15 cellular contexts compared by ENCODE assay signal in the genomic region with DNA sequence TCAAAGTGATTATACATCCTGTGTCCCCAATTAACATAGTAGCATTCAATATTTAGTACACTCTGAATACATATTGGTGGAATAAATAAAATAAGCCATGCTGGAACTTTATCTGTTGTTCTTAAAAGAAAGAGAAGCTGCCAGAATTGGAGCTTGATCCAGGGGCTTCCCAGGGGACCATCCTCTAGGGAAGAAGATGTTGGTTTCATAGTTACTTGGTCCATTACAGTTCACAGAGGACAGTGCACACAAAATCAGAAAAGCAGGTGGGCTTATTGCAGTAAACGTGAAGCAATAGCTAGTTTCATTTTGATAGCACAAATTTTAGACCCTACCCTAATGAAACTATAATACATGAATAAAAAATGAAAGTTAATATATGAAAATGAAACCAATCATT.
DNase-seq lines count a peak whose midpoint lies in the region; ATAC-seq and TF ChIP-seq lines count a peak whose summit lies in the region.
"Had no signal": no experiment of that assay in that cellular context is flagged by ENCODE, and none has a peak within 500 bp of the region (broad histone marks: within the 10 kb centered on the region; RNA-seq: fewer than 3 reads in every experiment).

No MANE protein-coding gene starts in this region.

- no peak overlapping the region for H2AK5ac ChIP-seq in mesenchymal stem cell (ENCODE audit: low read length, severe bottlenecking)

- H3K4me3 ChIP-seq in breast epithelium = no peak overlapping the region
- no peak overlapping the region for H3K4me3 ChIP-seq in PC-9
- no peak overlapping the region for H3K4me3 ChIP-seq in mesenchymal stem cell (ENCODE audit: insufficient read depth in 1 of 2, low read depth in 1 of 2, low read length in 2 of 2)
- H3K4me3 ChIP-seq in upper lobe of right lung = no peak overlapping the region
- H3K4me3 ChIP-seq: colonic mucosa, prostate gland, thoracic aorta had no signal

- peaks cover 22% of the 10 kb centered on the region for H3K4me1 Mint-ChIP-seq in MCF 10A (ENCODE audit: insufficient read depth, unreplicated experiment)

- peak overlapping the region; percentile 6 for H3K4me3 Mint-ChIP-seq in MCF 10A (ENCODE audit: unreplicated experiment)
- H3K4me3 Mint-ChIP-seq: activated T-helper 1 cell treated with anti-CD3 and anti-CD28 coated beads, Interleukin-12 subunit alpha, Interleukin-12 subunit beta, Interleukin-2, Interleukin-4 antibody, amounts not matched to agents 30 ng/mL and 10 ng/mL and 1 ng/mL, durations not matched to agents 14 hours and 24 hours and 36 hours had no signal

- no peak overlapping the region for H2BK120ac ChIP-seq in mesenchymal stem cell (ENCODE audit: low read depth, low read length)

- H3K79me1 ChIP-seq in mesenchymal stem cell (replicated peaks; ENCODE audit: low read length, poor library complexity, severe bottlenecking) = no peaks in the 10 kb centered on the region

- no peaks in the 10 kb centered on the region for H3K79me2 ChIP-seq in PC-9 (ENCODE audit: low read depth)

- H3K14ac ChIP-seq in mesenchymal stem cell (ENCODE audit: low read length in 2 of 2) = no peak overlapping the region

- CTCF ChIA-PET in MCF 10A (lab: Yijun Ruan, JAX) = interaction anchor here (0.6 to 1.1 kb wide), 4 partner anchors 9 to 51 kb away, joined by 3 read pairs; no protein-coding TSS in a partner anchor
- CTCF ChIA-PET in PC-9 (lab: Charles Lee) = no interaction called here

- H3K27ac Mint-ChIP-seq in MCF 10A (ENCODE audit: low read depth, unreplicated experiment) = peak overlapping the region; percentile 98
- H3K27ac Mint-ChIP-seq: activated T-helper 1 cell treated with anti-CD3 and anti-CD28 coated beads, Interleukin-12 subunit alpha, Interleukin-12 subunit beta, Interleukin-2, Interleukin-4 antibody, amounts not matched to agents 30 ng/mL and 10 ng/mL and 1 ng/mL, durations not matched to agents 14 hours and 24 hours and 36 hours had no signal

- H3K18ac ChIP-seq in mesenchymal stem cell (ENCODE audit: low read depth in 1 of 2, low read length in 2 of 2) = no peak overlapping the region

- no peak for TF ChIP-seq POLR2A in breast epithelium (IDR thresholded peaks at IDR 0.05)

- no peak overlapping the region for H2BK12ac ChIP-seq in mesenchymal stem cell (ENCODE audit: low read length in 2 of 2)

- no peaks in the 10 kb centered on the region for H3K9me3 ChIP-seq in breast epithelium
- peaks cover 3% of the 10 kb centered on the region; the same call in 1 of the 2 replicates for H3K9me3 ChIP-seq in PC-9 (ENCODE audit: insufficient read depth, low read depth)
- H3K9me3 ChIP-seq in mesenchymal stem cell (ENCODE audit: control insufficient read depth, low read length) = no peaks in the 10 kb centered on the region
- no peaks in the 10 kb centered on the region for H3K9me3 ChIP-seq in upper lobe of right lung
- H3K9me3 ChIP-seq: colonic mucosa, prostate gland, thoracic aorta had no signal

- H3K27me3 Mint-ChIP-seq in MCF 10A (ENCODE audit: insufficient read depth, unreplicated experiment) = no peaks in the 10 kb centered on the region

- H3K4me1 ChIP-seq in breast epithelium (no peaks in the 10 kb centered on the region), PC-9 (replicated peaks; ENCODE audit: insufficient read depth) (peaks cover 48% of the 10 kb centered on the region), mesenchymal stem cell (ENCODE audit: control insufficient read depth, insufficient read depth, low read depth, low read length) (peaks cover 10% of the 10 kb centered on the region), upper lobe of right lung (peaks cover 39% of the 10 kb centered on the region)
- H3K4me1 ChIP-seq: prostate gland had no signal

- H3F3A ChIP-seq in PC-9 (ENCODE audit: insufficient read depth, low read depth) = peaks cover 32% of the 10 kb centered on the region

- no peak overlapping the region for H4K8ac ChIP-seq in mesenchymal stem cell (ENCODE audit: low read length)

- no peak overlapping the region for H3K4ac ChIP-seq in mesenchymal stem cell (ENCODE audit: low read depth in 1 of 2, low read length in 2 of 2)

- no peak overlapping the region for H2BK15ac ChIP-seq in mesenchymal stem cell (ENCODE audit: low read depth, poor library complexity, severe bottlenecking)

- H3K9ac ChIP-seq in mesenchymal stem cell (ENCODE audit: low read length) = peak overlapping the region; percentile 21

- no peak for DNase-seq in MCF 10A (ENCODE audit: unreplicated experiment)
- no peak for DNase-seq in breast epithelium (ENCODE audit: low spot score in 2 of 2)
- no peak for DNase-seq in PC-9
- peak; percentile 16 for DNase-seq in mesenchymal stem cell
- DNase-seq in upper lobe of right lung = no peak
- no peak for DNase-seq in NCI-H526 (lab: John Stamatoyannopoulos, UW)
- DNase-seq in NCI-H1436 treated with DMSO at 0.1 percent for 48 hours (lab: John Stamatoyannopoulos, UW) = no peak
- DNase-seq: ACHN; activated CD4-positive, alpha-beta T cell treated with anti-CD3 and anti-CD28 coated beads, Interleukin-2, amount 50 U/mL, for 48 hours; colonic mucosa; NCI-H2107 had no signal

- H3K23ac ChIP-seq in mesenchymal stem cell (ENCODE audit: low read length in 2 of 2) = no peak overlapping the region

- no peaks in the 10 kb centered on the region for H4K20me1 ChIP-seq in PC-9 (ENCODE audit: insufficient read depth)

- H3K27ac ChIP-seq in breast epithelium (no peak overlapping the region), PC-9 (peak overlapping the region; percentile 99), mesenchymal stem cell (ENCODE audit: low read length, poor library complexity, severe bottlenecking) (no peak overlapping the region), upper lobe of right lung (peak overlapping the region; percentile 32)
- H3K27ac ChIP-seq: prostate gland, thoracic aorta had no signal

- 0 out of 2 replicates have a peak overlapping the region, but pooled peaks have one; percentile 3 for H3K4me2 ChIP-seq in PC-9
- H3K4me2 ChIP-seq in mesenchymal stem cell (ENCODE audit: low read length, poor library complexity, severe bottlenecking) = no peak overlapping the region

- no peak overlapping the region for H4K91ac ChIP-seq in mesenchymal stem cell (ENCODE audit: low read length)

- H3K36me3 ChIP-seq in breast epithelium = no peaks in the 10 kb centered on the region
- H3K36me3 ChIP-seq in PC-9 (ENCODE audit: low read depth) = no peaks in the 10 kb centered on the region
- no peaks in the 10 kb centered on the region for H3K36me3 ChIP-seq in mesenchymal stem cell (ENCODE audit: control insufficient read depth in 1 of 2, insufficient read depth in 2 of 2, low read depth in 1 of 2, low read length in 2 of 2)
- H3K36me3 ChIP-seq in upper lobe of right lung = no peaks in the 10 kb centered on the region
- H3K36me3 ChIP-seq: colonic mucosa, prostate gland, thoracic aorta had no signal

- H3K9me2 ChIP-seq in PC-9 (ENCODE audit: insufficient read depth) = no peaks in the 10 kb centered on the region

- TF ChIP-seq CTCF in MCF 10A (IDR thresholded peaks at IDR 0.05; ENCODE audit: unreplicated experiment) (no peak), breast epithelium (IDR thresholded peaks at IDR 0.05) (no peak), PC-9 (conservative IDR thresholded peaks at IDR 0.05) (no peak), upper lobe of right lung (IDR thresholded peaks at IDR 0.05) (no peak)

- POLR2A ChIA-PET in MCF 10A (lab: Yijun Ruan, JAX) (interaction anchor here (0.7 to 6.6 kb wide), 8 partner anchors 10 to 229 kb away, joined by 3 to 58 read pairs (median 4); no protein-coding TSS in a partner anchor), PC-9 (lab: Charles Lee; ENCODE audit: unreplicated experiment) (interaction anchor here (0.6 kb wide), 1 partner anchor 13 kb away, joined by 5 read pairs; no protein-coding TSS in a partner anchor)

- no peak overlapping the region for H2AFZ ChIP-seq in PC-9
- no peak overlapping the region for H2AFZ ChIP-seq in mesenchymal stem cell (ENCODE audit: low read depth, low read length)

- no peaks in the 10 kb centered on the region for H3K27me3 ChIP-seq in breast epithelium
- no peaks in the 10 kb centered on the region for H3K27me3 ChIP-seq in PC-9 (ENCODE audit: insufficient read depth, low read depth)
- H3K27me3 ChIP-seq in mesenchymal stem cell (ENCODE audit: control insufficient read depth in 1 of 2, insufficient read depth in 1 of 2, low read length in 2 of 2) = no peaks in the 10 kb centered on the region
- no peaks in the 10 kb centered on the region for H3K27me3 ChIP-seq in upper lobe of right lung
- H3K27me3 ChIP-seq: colonic mucosa had no signal

- WGBS in mesenchymal stem cell = no CpG with 5 or more reads among the region's 1 CpG

- H2BK5ac ChIP-seq in mesenchymal stem cell (ENCODE audit: low read depth, low read length, poor library complexity, severe bottlenecking) = no peak overlapping the region

- no TSS peak for BruUV-seq in MCF 10A (replicated peaks; lab: Mats Ljungman, UMichigan)
- no TSS peak for BruUV-seq in PC-9 (replicated peaks; lab: Mats Ljungman, UMichigan)

- H3K9me3 Mint-ChIP-seq in MCF 10A (ENCODE audit: unreplicated experiment) = no peaks in the 10 kb centered on the region
- H3K9me3 Mint-ChIP-seq: activated T-helper 1 cell treated with anti-CD3 and anti-CD28 coated beads, Interleukin-12 subunit alpha, Interleukin-12 subunit beta, Interleukin-2, Interleukin-4 antibody, amounts not matched to agents 30 ng/mL and 10 ng/mL and 1 ng/mL, durations not matched to agents 14 hours and 24 hours and 36 hours had no signal

- no peaks in the 10 kb centered on the region for H3K36me3 Mint-ChIP-seq in MCF 10A (ENCODE audit: insufficient read depth, unreplicated experiment)

- intact Hi-C loops in MCF 10A (cut with micrococcal nuclease) = loop anchor here (2.0 to 5.0 kb wide), 2 partner anchors 15 to 62 kb away; no protein-coding TSS in a partner anchor
- intact Hi-C loops in breast epithelium (cut with DNase I; ENCODE audit: low total_unique reads) = no loop called here
- intact Hi-C loops in PC-9 (cut with micrococcal nuclease; ENCODE audit: unreplicated experiment) = loop anchor here (5.0 kb wide), 3 partner anchors 68 to 218 kb away; no protein-coding TSS in a partner anchor
- intact Hi-C loops in upper lobe of right lung (cut with DNase I) = no loop called here

- ATAC-seq in upper lobe of right lung = no peak
- no peak for ATAC-seq in HG03457 (IDR thresholded peaks at IDR 0.05; ENCODE audit: unreplicated experiment)

Comparison
In these comparisons a context has a peak if more than half of its experiments do, and no peak if none do; other contexts are left out.
1. intact Hi-C loops: an anchor here in MCF 10A (2.0 to 5.0 kb wide) and PC-9 (5.0 kb wide); none called in breast epithelium and upper lobe of right lung.
2. H3K27ac ChIP-seq: peak in PC-9 (single experiment) and upper lobe of right lung (single experiment); none in breast epithelium (0 of 2) and mesenchymal stem cell (single experiment).